In genomic region chr11:16804104-16804947, GRCh38 we compare ENCODE assay signal across 16 cellular contexts.
DNase-seq lines count a peak whose midpoint lies in the region; ATAC-seq and TF ChIP-seq lines count a peak whose summit lies in the region.
"Had no signal": no experiment of that assay in that cellular context is flagged by ENCODE, and none has a peak within 500 bp of the region (broad histone marks: within the 10 kb centered on the region; RNA-seq: fewer than 3 reads in every experiment).

No MANE protein-coding gene starts in this region.

- H3K4me3 Mint-ChIP-seq in stimulated activated effector memory CD8-positive, alpha-beta T cell treated with anti-CD3 and anti-CD28 coated beads, Interleukin-12 subunit alpha, Interleukin-12 subunit beta, amount 100 ng/mL, for 72 hours: peak overlapping the region; percentile 53
- H3K4me3 Mint-ChIP-seq: activated B cell treated with CpG ODN at 0.5 μM for 24 hours; CD4-positive, CD25-positive, alpha-beta regulatory T cell; stimulated activated naive CD8-positive, alpha-beta T cell treated with anti-CD3 and anti-CD28 coated beads, Interleukin-15, amount 100 ng/mL, for 72 hours had no signal

- peaks cover 29% of the 10 kb centered on the region for H3F3A ChIP-seq in PC-9 (ENCODE audit: insufficient read depth, low read depth)

- no peak for TF ChIP-seq CTCF in PC-9 (conservative IDR thresholded peaks at IDR 0.05)
- no peak for TF ChIP-seq CTCF in testis (IDR thresholded peaks at IDR 0.05)

- CTCF ChIA-PET in PC-9 (lab: Charles Lee): no interaction called here

- no peaks in the 10 kb centered on the region for H3K9me3 ChIP-seq in PC-9 (ENCODE audit: insufficient read depth, low read depth)
- H3K9me3 ChIP-seq in testis: no peaks in the 10 kb centered on the region

- no TSS peak for BruUV-seq in PC-9 (replicated peaks; lab: Mats Ljungman, UMichigan)

- intact Hi-C loops in PC-9 (cut with micrococcal nuclease; ENCODE audit: unreplicated experiment) (no loop called here), testis (cut with DNase I; ENCODE audit: low total_unique reads) (no loop called here)

- H3K79me2 ChIP-seq in PC-9 (ENCODE audit: low read depth): no peaks in the 10 kb centered on the region

- ATAC-seq in stimulated activated effector memory CD8-positive, alpha-beta T cell treated with anti-CD3 and anti-CD28 coated beads, Interleukin-12 subunit alpha, Interleukin-12 subunit beta, amount 100 ng/mL, for 72 hours: peak; percentile 9
- ATAC-seq in HG02571 (IDR thresholded peaks at IDR 0.05; ENCODE audit: unreplicated experiment): no peak
- ATAC-seq: stimulated activated naive CD8-positive, alpha-beta T cell treated with anti-CD3 and anti-CD28 coated beads, Interleukin-15, amount 100 ng/mL, for 72 hours had no signal

- H3K4me1 Mint-ChIP-seq in stimulated activated effector memory CD8-positive, alpha-beta T cell treated with anti-CD3 and anti-CD28 coated beads, Interleukin-12 subunit alpha, Interleukin-12 subunit beta, amount 100 ng/mL, for 72 hours: peaks cover 37% of the 10 kb centered on the region
- H3K4me1 Mint-ChIP-seq: activated B cell treated with CpG ODN at 0.5 μM for 24 hours; CD4-positive, CD25-positive, alpha-beta regulatory T cell had no signal

- no peaks in the 10 kb centered on the region for H3K9me2 ChIP-seq in PC-9 (ENCODE audit: insufficient read depth)

- DNase-seq in PC-9 (no peak), dermis microvascular lymphatic vessel endothelial cell (ENCODE audit: low read depth in 2 of 2) (peak; percentile 86 to 89), iris pigment epithelial cell (ENCODE audit: low read depth) (peak; percentile 81), NCI-H1417 treated with DMSO at 0.1 percent for 48 hours (lab: John Stamatoyannopoulos, UW) (no peak), testis (no peak)
- no peak for DNase-seq in stimulated activated effector memory CD8-positive, alpha-beta T cell treated with anti-CD3 and anti-CD28 coated beads, Interleukin-12 subunit alpha, Interleukin-12 subunit beta, amount 100 ng/mL, for 72 hours (ENCODE audit: low spot score in 2 of 2)
- DNase-seq: activated B cell treated with CpG ODN at 0.5 μM for 24 hours; activated T-cell treated with anti-CD3 and anti-CD28 coated beads for 4 hours; CD4-positive, CD25-positive, alpha-beta regulatory T cell; effector CD8-positive, alpha-beta T cell; hippocampal formation; midbrain; NCI-H1105 treated with DMSO at 0.1 percent for 48 hours; NCI-H526 treated with DMSO at 0.1 percent for 48 hours; stimulated activated naive CD8-positive, alpha-beta T cell treated with anti-CD3 and anti-CD28 coated beads, Interleukin-15, amount 100 ng/mL, for 72 hours had no signal

- H3K27ac Mint-ChIP-seq in stimulated activated effector memory CD8-positive, alpha-beta T cell treated with anti-CD3 and anti-CD28 coated beads, Interleukin-12 subunit alpha, Interleukin-12 subunit beta, amount 100 ng/mL, for 72 hours: peak overlapping the region; percentile 78
- H3K27ac Mint-ChIP-seq: activated B cell treated with CpG ODN at 0.5 μM for 24 hours; CD4-positive, CD25-positive, alpha-beta regulatory T cell had no signal

- WGBS in testis, 2 donors: 55 to 60% methylated on average over 7 of the region's 7 CpGs

- no peak overlapping the region for H2AFZ ChIP-seq in PC-9

- H3K27ac ChIP-seq in PC-9 (peak overlapping the region; percentile 69), testis (no peak overlapping the region)

- POLR2A ChIA-PET in PC-9 (lab: Charles Lee; ENCODE audit: unreplicated experiment): interaction anchor here (0.5 to 0.7 kb wide), 2 partner anchors 90 to 1302 kb away, joined by 4 to 6 read pairs; partner anchors contain the start of gene SAAL1

- no peak for TF ChIP-seq POLR2A in testis (IDR thresholded peaks at IDR 0.05)

- H3K9me3 Mint-ChIP-seq in stimulated activated effector memory CD8-positive, alpha-beta T cell treated with anti-CD3 and anti-CD28 coated beads, Interleukin-12 subunit alpha, Interleukin-12 subunit beta, amount 100 ng/mL, for 72 hours: no peaks in the 10 kb centered on the region
- H3K9me3 Mint-ChIP-seq: activated B cell treated with CpG ODN at 0.5 μM for 24 hours; stimulated activated naive CD8-positive, alpha-beta T cell treated with anti-CD3 and anti-CD28 coated beads, Interleukin-15, amount 100 ng/mL, for 72 hours had no signal

- no peaks in the 10 kb centered on the region for H4K20me1 ChIP-seq in PC-9 (ENCODE audit: insufficient read depth)

- H3K4me3 ChIP-seq in PC-9 (no peak overlapping the region), testis (no peak overlapping the region)

- H3K27me3 ChIP-seq in PC-9 (ENCODE audit: insufficient read depth, low read depth) (no peaks in the 10 kb centered on the region), testis (no peaks in the 10 kb centered on the region)

- H3K36me3 Mint-ChIP-seq in stimulated activated effector memory CD8-positive, alpha-beta T cell treated with anti-CD3 and anti-CD28 coated beads, Interleukin-12 subunit alpha, Interleukin-12 subunit beta, amount 100 ng/mL, for 72 hours: no peaks in the 10 kb centered on the region
- H3K36me3 Mint-ChIP-seq: CD4-positive, CD25-positive, alpha-beta regulatory T cell had no signal

- H3K4me2 ChIP-seq in PC-9: no peak overlapping the region; the same call in 1 of the 2 replicates

- no peaks in the 10 kb centered on the region for H3K36me3 ChIP-seq in PC-9 (ENCODE audit: low read depth)
- no peaks in the 10 kb centered on the region for H3K36me3 ChIP-seq in testis (ENCODE audit: low read depth, missing control alignments)

- peaks cover 46% of the 10 kb centered on the region for H3K4me1 ChIP-seq in PC-9 (replicated peaks; ENCODE audit: insufficient read depth)
- H3K4me1 ChIP-seq in testis: peaks cover 5% of the 10 kb centered on the region

Comparison
In these comparisons a context has a peak if more than half of its experiments do, and no peak if none do; other contexts are left out.
1. DNase-seq: peak in dermis microvascular lymphatic vessel endothelial cell (2 of 2) and iris pigment epithelial cell (single experiment); none in PC-9 (0 of 2), stimulated activated effector memory CD8-positive, alpha-beta T cell treated with anti-CD3 and anti-CD28 coated beads, Interleukin-12 subunit alpha, Interleukin-12 subunit beta, amount 100 ng/mL, for 72 hours (0 of 2), NCI-H1417 treated with DMSO at 0.1 percent for 48 hours (single experiment) and testis (single experiment).